Comparison of ENCODE assay signal across 8 cellular contexts in genomic region chr3:42652611-42653302, GRCh38. TPM values are rescaled to one million over a fixed set of nuclear protein-coding genes. Genes with fewer than 3 reads are reported as not detected.
A peak's percentile ranks its signal among the peaks of the same experiment; 100 is the strongest.
DNase-seq lines count a peak whose midpoint lies in the region; ATAC-seq and TF ChIP-seq lines count a peak whose summit lies in the region.

No MANE protein-coding gene starts in this region.

- H3K36me3 ChIP-seq in colonic mucosa = no peaks in the 10 kb centered on the region
- H3K36me3 ChIP-seq in liver (ENCODE audit: control insufficient read depth in 4 of 4, insufficient read depth in 3 of 4, low read depth in 1 of 4, low read length in 3 of 4) = peaks cover 0 to 8% (median 4%) of the 10 kb centered on the region in 4 donors
- peaks cover 3% of the 10 kb centered on the region for H3K36me3 ChIP-seq in suprapubic skin

- ATAC-seq in HG02938 (IDR thresholded peaks at IDR 0.05; ENCODE audit: unreplicated experiment) = peak; percentile 70
- no peak for ATAC-seq in GM18519 (IDR thresholded peaks at IDR 0.05; ENCODE audit: low FRiP score, unreplicated experiment)

- peaks cover 31% of the 10 kb centered on the region for H3K27me3 Mint-ChIP-seq in activated naive CD4-positive, alpha-beta T cell treated with anti-CD3 and anti-CD28 coated beads, Interleukin-2, amount 10 ng/mL, durations not matched to agents 7 days and 5 days

- H3K4me3 ChIP-seq in colonic mucosa (peak overlapping the region; percentile 64), liver (ENCODE audit: low read depth in 1 of 3, low read length in 3 of 3) (peak overlapping the region in 1 of 3 donors; percentile 89), suprapubic skin (peak overlapping the region; percentile 82)

- H3K36me3 Mint-ChIP-seq in activated naive CD4-positive, alpha-beta T cell treated with anti-CD3 and anti-CD28 coated beads, Interleukin-2, amount 10 ng/mL, durations not matched to agents 7 days and 5 days = peaks cover 14% of the 10 kb centered on the region

- intact Hi-C loops in colonic mucosa (cut with DNase I) = no loop called here

- H3K27me3 ChIP-seq in colonic mucosa (no peaks in the 10 kb centered on the region), liver (ENCODE audit: control insufficient read depth in 4 of 4, insufficient read depth in 4 of 4, low read length in 3 of 4) (no peaks in the 10 kb centered on the region), suprapubic skin (no peaks in the 10 kb centered on the region)

- H3K9ac ChIP-seq in colonic mucosa (ENCODE audit: low read depth in 2 of 2, low read length in 2 of 2) = peak overlapping the region; percentile 19 to 90
- no peak overlapping the region for H3K9ac ChIP-seq in liver (ENCODE audit: low read depth in 1 of 2, low read length in 2 of 2)

- CTCF ChIA-PET in activated naive CD4-positive, alpha-beta T cell treated with anti-CD3 and anti-CD28 coated beads, Interleukin-2, amount 10 ng/mL, durations not matched to agents 7 days and 5 days (lab: Charles Lee) = interaction anchor here (1.4 to 3.1 kb wide), 4 partner anchors 8 to 95 kb away, joined by 5 to 9 read pairs (median 5); partner anchors contain the start of gene SEC22C

- no peak for TF ChIP-seq RAD21 in liver (IDR thresholded peaks at IDR 0.05)

- TF ChIP-seq CTCF in colonic mucosa (IDR thresholded peaks at IDR 0.05) = no peak
- no peak for TF ChIP-seq CTCF in liver (IDR thresholded peaks at IDR 0.05; ENCODE audit: low read depth, low read length, missing input control)
- no peak for TF ChIP-seq CTCF in suprapubic skin (IDR thresholded peaks at IDR 0.05)

- 63% methylated on average over 7 of the region's 7 CpGs for WGBS in liver
- 40% methylated on average over 3 of the region's 7 CpGs for WGBS in suprapubic skin

- TF ChIP-seq EP300 in suprapubic skin (IDR thresholded peaks at IDR 0.05) = no peak

- peak overlapping the region; percentile 48 for H3K27ac ChIP-seq in colonic mucosa
- peak overlapping the region; percentile 3 to 5 for H3K27ac ChIP-seq in liver (ENCODE audit: low read depth in 1 of 2, low read length in 2 of 2)
- H3K27ac ChIP-seq in suprapubic skin = peak overlapping the region; percentile 94

- H3K9me3 ChIP-seq in colonic mucosa (no peaks in the 10 kb centered on the region), liver (ENCODE audit: control insufficient read depth in 4 of 4, low read length in 3 of 4) (no peaks in the 10 kb centered on the region), suprapubic skin (no peaks in the 10 kb centered on the region)

- peak overlapping the region; percentile 66 for H3K4me3 Mint-ChIP-seq in activated naive CD4-positive, alpha-beta T cell treated with anti-CD3 and anti-CD28 coated beads, Interleukin-2, amount 10 ng/mL, durations not matched to agents 7 days and 5 days

- no peak overlapping the region for H3K27ac Mint-ChIP-seq in activated naive CD4-positive, alpha-beta T cell treated with anti-CD3 and anti-CD28 coated beads, Interleukin-2, amount 10 ng/mL, durations not matched to agents 7 days and 5 days

- TF ChIP-seq POLR2A in suprapubic skin (IDR thresholded peaks at IDR 0.05) = no peak

- DNase-seq in activated naive CD4-positive, alpha-beta T cell treated with anti-CD3 and anti-CD28 coated beads, Interleukin-2, amount 10 ng/mL, durations not matched to agents 7 days and 5 days = no peak
- DNase-seq in activated naive CD4-positive, alpha-beta T cell (lab: John Stamatoyannopoulos, UW) = no peak
- DNase-seq in OCI-M2 (lab: John Stamatoyannopoulos, UW; ENCODE audit: unreplicated experiment) (peak; percentile 18), colonic mucosa (peak; percentile 75), suprapubic skin (ENCODE audit: low spot score in 2 of 2) (peak; percentile 82 to 84)

- no peaks in the 10 kb centered on the region for H3K4me1 ChIP-seq in colonic mucosa
- H3K4me1 ChIP-seq in liver (ENCODE audit: control insufficient read depth in 4 of 4, insufficient read depth in 4 of 4, low read length in 3 of 4) = peaks cover 5 to 15% (median 11%) of the 10 kb centered on the region in 4 donors
- peaks cover 55% of the 10 kb centered on the region for H3K4me1 ChIP-seq in suprapubic skin

- peaks cover 27% of the 10 kb centered on the region for H3K4me1 Mint-ChIP-seq in activated naive CD4-positive, alpha-beta T cell treated with anti-CD3 and anti-CD28 coated beads, Interleukin-2, amount 10 ng/mL, durations not matched to agents 7 days and 5 days

- H3K9me3 Mint-ChIP-seq in activated naive CD4-positive, alpha-beta T cell treated with anti-CD3 and anti-CD28 coated beads, Interleukin-2, amount 10 ng/mL, durations not matched to agents 7 days and 5 days = no peaks in the 10 kb centered on the region

TF ChIP-seq in liver, 16 proteins besides CTCF, POLR2A, EP300 and RAD21:
- TF ChIP-seq MAX (IDR thresholded peaks at IDR 0.05) (no peak), TAF1 (conservative IDR thresholded peaks at IDR 0.05) (no peak), JUND (IDR thresholded peaks at IDR 0.05) (peak in 1 of 2 donors; percentile 9)

RNA-seq across cellular contexts. Expression of gene ZBTB47, which starts 0.7 kb away (rescaled TPM):
- total RNA-seq in colonic mucosa = 1 to 10 TPM; 4.0 to 9.0 TPM
- 1 to 10 TPM; 2.9 to 7.4 TPM for total RNA-seq in liver
- polyA plus RNA-seq in liver = 1 to 10 TPM in 1 of 2 donors, under 1 TPM in 1; 0.42 to 5.5 TPM
- 10 to 100 TPM; 17.9 to 36.1 (median 20.7) TPM for total RNA-seq in suprapubic skin

RNA-seq across cellular contexts. Expression of gene KLHL40, which starts 32.6 kb away (rescaled TPM):
- total RNA-seq in colonic mucosa (not detected), liver (not detected), suprapubic skin (not detected)
- not detected for polyA plus RNA-seq in liver

RNA-seq across cellular contexts. Expression of gene HHATL, which starts 49.8 kb away (rescaled TPM):
- total RNA-seq in colonic mucosa = 1 to 10 TPM in 1 of 2 donors, under 1 TPM in 1; 0.50 to 1.2 TPM
- under 1 TPM in 1 of 2 donors, not detected in 1; 0.17 TPM for total RNA-seq in liver
- not detected for polyA plus RNA-seq in liver
- total RNA-seq in suprapubic skin = 1 to 10 TPM in 1 of 4 donors, not detected in 3; 2.3 TPM

RNA-seq across cellular contexts. Expression of gene NKTR, which starts 52.3 kb away (rescaled TPM):
- total RNA-seq in colonic mucosa = 10 to 100 TPM; 47.5 to 48.2 TPM
- total RNA-seq in liver = 10 to 100 TPM; 28.5 to 75.5 TPM
- polyA plus RNA-seq in liver = 10 to 100 TPM in 1 of 2 donors, 1 to 10 TPM in 1; 5.8 to 27.7 TPM
- 100 to 1,000 TPM in 1 of 4 donors, 10 to 100 TPM in 3; 47.7 to 328 (median 66.8) TPM for total RNA-seq in suprapubic skin

Comparison
In these comparisons a context has a peak if more than half of its experiments do, and no peak if none do; other contexts are left out.
1. DNase-seq: peak in OCI-M2 (single experiment), colonic mucosa (single experiment) and suprapubic skin (2 of 2); none in activated naive CD4-positive, alpha-beta T cell treated with anti-CD3 and anti-CD28 coated beads, Interleukin-2, amount 10 ng/mL, durations not matched to agents 7 days and 5 days (single experiment) and activated naive CD4-positive, alpha-beta T cell (0 of 4).
2. H3K27ac ChIP-seq: peak in every context shown above with its lines; median percentile 94 in suprapubic skin; 48 in colonic mucosa; 4 in liver.
3. H3K9ac ChIP-seq: peak in colonic mucosa (2 of 2); none in liver (0 of 2).